1 cellular context compared by ENCODE assay signal in the genomic region with DNA sequence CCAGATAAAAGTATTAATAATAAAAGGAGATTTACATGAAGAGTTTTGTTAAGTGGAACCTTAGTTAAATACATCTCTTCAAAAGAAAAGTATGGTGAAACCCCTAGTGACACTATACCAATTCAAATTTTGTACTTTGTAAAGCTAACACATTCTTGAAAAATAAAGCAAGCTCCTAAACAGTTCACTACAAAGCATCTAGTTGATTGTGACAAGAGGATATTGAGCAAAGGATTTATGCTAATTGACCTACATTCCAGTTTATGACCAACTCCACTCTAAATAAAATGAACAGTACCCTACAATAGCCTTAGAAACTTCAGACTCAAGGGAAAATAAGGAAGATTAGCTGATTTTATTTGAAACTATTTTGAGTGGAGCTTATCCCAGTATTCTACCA.
TF ChIP-seq lines count a peak whose summit lies in the region.

No MANE protein-coding gene starts in this region.

TF ChIP-seq in SK-N-SH treated with all-trans-retinoic acid at 6 μM for 48 hours, 23 proteins besides CTCF, POLR2A, EP300 and RAD21 (continued from another document):
- TF ChIP-seq, protein P1, sequence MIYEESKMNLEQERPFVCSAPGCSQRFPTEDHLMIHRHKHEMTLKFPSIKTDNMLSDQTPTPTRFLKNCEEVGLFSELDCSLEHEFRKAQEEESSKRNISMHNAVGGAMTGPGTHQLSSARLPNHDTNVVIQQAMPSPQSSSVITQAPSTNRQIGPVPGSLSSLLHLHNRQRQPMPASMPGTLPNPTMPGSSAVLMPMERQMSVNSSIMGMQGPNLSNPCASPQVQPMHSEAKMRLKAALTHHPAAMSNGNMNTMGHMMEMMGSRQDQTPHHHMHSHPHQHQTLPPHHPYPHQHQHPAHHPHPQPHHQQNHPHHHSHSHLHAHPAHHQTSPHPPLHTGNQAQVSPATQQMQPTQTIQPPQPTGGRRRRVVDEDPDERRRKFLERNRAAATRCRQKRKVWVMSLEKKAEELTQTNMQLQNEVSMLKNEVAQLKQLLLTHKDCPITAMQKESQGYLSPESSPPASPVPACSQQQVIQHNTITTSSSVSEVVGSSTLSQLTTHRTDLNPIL (CRISPR knock-in tag; IDR thresholded peaks at IDR 0.05; ENCODE audit: low read depth) = no peak
- TF ChIP-seq ARNTL (CRISPR knock-in tag; IDR thresholded peaks at IDR 0.05; ENCODE audit: borderline replicate concordance, low read depth) (no peak), ISL1 (CRISPR knock-in tag; IDR thresholded peaks at IDR 0.05) (no peak), ZFP30 (CRISPR knock-in tag; IDR thresholded peaks at IDR 0.05) (no peak), ESRRG (CRISPR knock-in tag; IDR thresholded peaks at IDR 0.05) (no peak), TOX (CRISPR knock-in tag; IDR thresholded peaks at IDR 0.05; ENCODE audit: borderline replicate concordance) (no peak), OSR1 (CRISPR knock-in tag; IDR thresholded peaks at IDR 0.05) (no peak)
- TF ChIP-seq, protein P2, sequence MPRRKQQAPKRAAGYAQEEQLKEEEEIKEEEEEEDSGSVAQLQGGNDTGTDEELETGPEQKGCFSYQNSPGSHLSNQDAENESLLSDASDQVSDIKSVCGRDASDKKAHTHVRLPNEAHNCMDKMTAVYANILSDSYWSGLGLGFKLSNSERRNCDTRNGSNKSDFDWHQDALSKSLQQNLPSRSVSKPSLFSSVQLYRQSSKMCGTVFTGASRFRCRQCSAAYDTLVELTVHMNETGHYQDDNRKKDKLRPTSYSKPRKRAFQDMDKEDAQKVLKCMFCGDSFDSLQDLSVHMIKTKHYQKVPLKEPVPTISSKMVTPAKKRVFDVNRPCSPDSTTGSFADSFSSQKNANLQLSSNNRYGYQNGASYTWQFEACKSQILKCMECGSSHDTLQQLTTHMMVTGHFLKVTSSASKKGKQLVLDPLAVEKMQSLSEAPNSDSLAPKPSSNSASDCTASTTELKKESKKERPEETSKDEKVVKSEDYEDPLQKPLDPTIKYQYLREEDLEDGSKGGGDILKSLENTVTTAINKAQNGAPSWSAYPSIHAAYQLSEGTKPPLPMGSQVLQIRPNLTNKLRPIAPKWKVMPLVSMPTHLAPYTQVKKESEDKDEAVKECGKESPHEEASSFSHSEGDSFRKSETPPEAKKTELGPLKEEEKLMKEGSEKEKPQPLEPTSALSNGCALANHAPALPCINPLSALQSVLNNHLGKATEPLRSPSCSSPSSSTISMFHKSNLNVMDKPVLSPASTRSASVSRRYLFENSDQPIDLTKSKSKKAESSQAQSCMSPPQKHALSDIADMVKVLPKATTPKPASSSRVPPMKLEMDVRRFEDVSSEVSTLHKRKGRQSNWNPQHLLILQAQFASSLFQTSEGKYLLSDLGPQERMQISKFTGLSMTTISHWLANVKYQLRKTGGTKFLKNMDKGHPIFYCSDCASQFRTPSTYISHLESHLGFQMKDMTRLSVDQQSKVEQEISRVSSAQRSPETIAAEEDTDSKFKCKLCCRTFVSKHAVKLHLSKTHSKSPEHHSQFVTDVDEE (CRISPR knock-in tag; IDR thresholded peaks at IDR 0.05) = no peak
